ENCODE assay signal across 6 cellular contexts in the genomic region with DNA sequence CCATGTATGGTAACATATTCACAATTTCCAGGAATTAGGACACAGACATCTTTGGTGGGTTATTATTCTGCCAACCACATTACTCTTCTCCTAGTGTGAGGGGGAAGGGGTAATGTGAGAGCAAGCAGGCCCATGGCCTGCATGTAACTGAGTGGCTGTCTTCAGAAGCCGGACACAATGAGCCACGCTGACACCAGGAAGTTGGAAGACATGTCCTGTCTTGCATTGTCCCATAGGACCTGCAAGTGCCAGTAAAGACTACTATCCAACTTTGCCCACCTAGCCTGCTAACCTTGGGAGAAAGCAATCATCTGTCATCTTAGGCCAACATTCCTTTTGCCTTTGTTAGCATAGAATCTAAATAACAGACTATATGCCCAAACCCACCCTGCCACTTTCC.
"Had no signal": no experiment of that assay in that cellular context is flagged by ENCODE, and none has a peak within 500 bp of the region (broad histone marks: within the 10 kb centered on the region; RNA-seq: fewer than 3 reads in every experiment).

No MANE protein-coding gene starts in this region.

- H3K4me3 ChIP-seq: GM23338 had no signal

- H3K27ac ChIP-seq: HL-60 had no signal

- ATAC-seq: GM23338, HepG2 had no signal

- H3K27ac Mint-ChIP-seq: GM23338, H9 had no signal

- H2AFZ ChIP-seq: GM23338 had no signal

- H3K4me1 Mint-ChIP-seq: IgD-negative memory B cell had no signal

- H3K4me3 Mint-ChIP-seq: GM23338, H9, IgD-negative memory B cell had no signal

- H3K27me3 Mint-ChIP-seq: IgD-negative memory B cell had no signal

- H3K4me2 ChIP-seq: GM23338 had no signal

- DNase-seq: H9, HCEC 1CT had no signal
